In genomic region chr12:41932028-41932427, GRCh38 we compare ENCODE assay signal across 11 cellular contexts.
A peak's percentile ranks its signal among the peaks of the same experiment; 100 is the strongest.
DNase-seq lines count a peak whose midpoint lies in the region; ATAC-seq and TF ChIP-seq lines count a peak whose summit lies in the region.
"Had no signal": no experiment of that assay in that cellular context is flagged by ENCODE, and none has a peak within 500 bp of the region (broad histone marks: within the 10 kb centered on the region; RNA-seq: fewer than 3 reads in every experiment).

No MANE protein-coding gene starts in this region.

- H3K4me1 Mint-ChIP-seq in activated CD8-positive, alpha-beta memory T cell treated with anti-CD3 and anti-CD28 coated beads, Interleukin-2, amount 10 ng/mL, durations not matched to agents 7 days and 5 days = peaks cover 7% of the 10 kb centered on the region

- TF ChIP-seq POLR2A in tibial nerve (IDR thresholded peaks at IDR 0.05) = no peak

- peak overlapping the region in 1 of 2 donors; percentile 12 for H3K9ac ChIP-seq in mucosa of rectum (ENCODE audit: low read depth in 1 of 2, low read length in 2 of 2)

- ATAC-seq in activated CD8-positive, alpha-beta memory T cell treated with anti-CD3 and anti-CD28 coated beads, Interleukin-2, amount 10 ng/mL, durations not matched to agents 7 days and 5 days = no peak

- WGBS in tibial nerve, 2 donors = 78 to 79% methylated on average over 11 of the region's 11 CpGs

- no peaks in the 10 kb centered on the region for H3K27me3 ChIP-seq in mucosa of rectum (ENCODE audit: control insufficient read depth in 2 of 2, insufficient read depth in 2 of 2, low read length in 2 of 2)
- no peaks in the 10 kb centered on the region for H3K27me3 ChIP-seq in tibial nerve
- H3K27me3 ChIP-seq: uterus had no signal

- peak overlapping the region in 1 of 2 donors; percentile 38 for H3K27ac ChIP-seq in coronary artery
- H3K27ac ChIP-seq in mucosa of rectum (ENCODE audit: low read depth in 2 of 2, low read length in 2 of 2) = no peak overlapping the region
- no peak overlapping the region for H3K27ac ChIP-seq in tibial nerve

- peak overlapping the region; percentile 53 for H3K4me3 Mint-ChIP-seq in activated CD8-positive, alpha-beta memory T cell treated with anti-CD3 and anti-CD28 coated beads, Interleukin-2, amount 10 ng/mL, durations not matched to agents 7 days and 5 days

- no peaks in the 10 kb centered on the region for H3K36me3 Mint-ChIP-seq in activated CD8-positive, alpha-beta memory T cell treated with anti-CD3 and anti-CD28 coated beads, Interleukin-2, amount 10 ng/mL, durations not matched to agents 7 days and 5 days

- TF ChIP-seq CTCF in coronary artery (IDR thresholded peaks at IDR 0.05) (no peak), tibial nerve (IDR thresholded peaks at IDR 0.05) (no peak)

- H3K9me3 Mint-ChIP-seq in activated CD8-positive, alpha-beta memory T cell treated with anti-CD3 and anti-CD28 coated beads, Interleukin-2, amount 10 ng/mL, durations not matched to agents 7 days and 5 days (ENCODE audit: low read depth) = no peaks in the 10 kb centered on the region

- TF ChIP-seq EP300 in tibial nerve (IDR thresholded peaks at IDR 0.05) = no peak

- H3K9me3 ChIP-seq in mucosa of rectum (ENCODE audit: control insufficient read depth in 2 of 2, low read length in 2 of 2) (no peaks in the 10 kb centered on the region), tibial nerve (no peaks in the 10 kb centered on the region)
- H3K9me3 ChIP-seq: uterus had no signal

- H3K27me3 Mint-ChIP-seq in activated CD8-positive, alpha-beta memory T cell treated with anti-CD3 and anti-CD28 coated beads, Interleukin-2, amount 10 ng/mL, durations not matched to agents 7 days and 5 days = peaks cover 36% of the 10 kb centered on the region

- peaks cover 0 to 2% of the 10 kb centered on the region in 2 donors for H3K4me1 ChIP-seq in mucosa of rectum (ENCODE audit: control insufficient read depth in 2 of 2, insufficient read depth in 2 of 2, low read length in 2 of 2)
- peaks cover 0 to 4% (median 0%) of the 10 kb centered on the region in 4 donors for H3K4me1 ChIP-seq in tibial nerve
- H3K4me1 ChIP-seq: uterus had no signal

- no peak overlapping the region for H3K27ac Mint-ChIP-seq in activated CD8-positive, alpha-beta memory T cell treated with anti-CD3 and anti-CD28 coated beads, Interleukin-2, amount 10 ng/mL, durations not matched to agents 7 days and 5 days

- no peak for DNase-seq in activated CD8-positive, alpha-beta memory T cell treated with anti-CD3 and anti-CD28 coated beads, Interleukin-2, amount 10 ng/mL, durations not matched to agents 7 days and 5 days
- no peak for DNase-seq in activated CD8-positive, alpha-beta memory T cell treated with anti-CD3 and anti-CD28 coated beads, Interleukin-2, amount 50 U/mL, for 48 hours
- DNase-seq in coronary artery (ENCODE audit: low spot score) = no peak
- no peak for DNase-seq in tibial nerve (ENCODE audit: low spot score in 2 of 2)
- DNase-seq in middle frontal gyrus (ENCODE audit: extremely low spot score, low spot score) = no peak
- no peak for DNase-seq in DMS153 (lab: John Stamatoyannopoulos, UW)
- no peak for DNase-seq in midbrain (lab: John Stamatoyannopoulos, UW)
- DNase-seq: activated CD4-positive, alpha-beta T cell treated with anti-CD3 and anti-CD28 coated beads for 1 hour; cortex of kidney had no signal

- H3K4me3 ChIP-seq in coronary artery = peak overlapping the region; percentile 65
- peak overlapping the region; percentile 45 to 68 for H3K4me3 ChIP-seq in mucosa of rectum (ENCODE audit: low read length in 2 of 2)
- peak overlapping the region; percentile 21 to 56 (median 44) for H3K4me3 ChIP-seq in tibial nerve

- H3K36me3 ChIP-seq in mucosa of rectum (ENCODE audit: control insufficient read depth in 2 of 2, insufficient read depth in 2 of 2, low read length in 2 of 2) (no peaks in the 10 kb centered on the region), tibial nerve (no peaks in the 10 kb centered on the region)
- H3K36me3 ChIP-seq: uterus had no signal

- CTCF ChIA-PET in activated CD8-positive, alpha-beta memory T cell treated with anti-CD3 and anti-CD28 coated beads, Interleukin-2, amount 10 ng/mL, durations not matched to agents 7 days and 5 days (lab: Charles Lee) = interaction anchor here (0.6 to 0.9 kb wide), 2 partner anchors 19 to 20 kb away, joined by 3 to 4 read pairs; no protein-coding TSS in a partner anchor
